ENCODE assay signal across 21 cellular contexts in genomic region chr12:89299951-89300350, GRCh38.
"Had no signal": no experiment of that assay in that cellular context is flagged by ENCODE, and none has a peak within 500 bp of the region (broad histone marks: within the 10 kb centered on the region; RNA-seq: fewer than 3 reads in every experiment).

No MANE protein-coding gene starts in this region.

- FAIRE-seq: endothelial cell of umbilical vein, keratinocyte had no signal

- H3K36me3 ChIP-seq: esophagus muscularis mucosa, gastrocnemius medialis, heart right ventricle, left lung, lower lobe of right lung had no signal

- H3K4me3 ChIP-seq: coronary artery, dorsolateral prefrontal cortex, esophagus muscularis mucosa, gastrocnemius medialis, heart right ventricle, left lung, lower lobe of right lung, mucosa of descending colon had no signal

- H3K9me3 ChIP-seq: esophagus muscularis mucosa, gastrocnemius medialis, left lung, lower lobe of right lung, mucosa of descending colon had no signal

- H3K27me3 ChIP-seq: dorsolateral prefrontal cortex, esophagus muscularis mucosa, foreskin keratinocyte, gastrocnemius medialis, heart right ventricle, left lung had no signal

- H3K4me1 Mint-ChIP-seq: mesothelial cell of epicardium had no signal

- H3K4me3 Mint-ChIP-seq: mesothelial cell of epicardium had no signal

- DNase-seq: dermis blood vessel endothelial cell; dorsolateral prefrontal cortex; effector CD4-positive, alpha-beta T cell; effector memory CD4-positive, alpha-beta T cell; foreskin keratinocyte; gastrocnemius medialis; glutamatergic neuron; head of caudate nucleus; heart right ventricle; hippocampal formation; left cardiac atrium; left lung; left ventricle myocardium superior; lower lobe of right lung; mesenchymal stem cell; mucosa of descending colon had no signal

- H3K4me1 ChIP-seq: foreskin keratinocyte, heart right ventricle, left lung, lower lobe of right lung had no signal

- H3K27ac Mint-ChIP-seq: mesothelial cell of epicardium had no signal

- H3K36me3 Mint-ChIP-seq: mesothelial cell of epicardium had no signal

- ATAC-seq: foreskin keratinocyte, gastrocnemius medialis, heart right ventricle, left cardiac atrium, left lung, left ventricle myocardium superior, lower lobe of right lung, mucosa of descending colon had no signal

- H3K27ac ChIP-seq: coronary artery, dorsolateral prefrontal cortex, esophagus muscularis mucosa, foreskin keratinocyte, gastrocnemius medialis, heart right ventricle, left lung, lower lobe of right lung had no signal
